14 cellular contexts compared by ENCODE assay signal in genomic region chr10:27256790-27257189, GRCh38.
"Had no signal": no experiment of that assay in that cellular context is flagged by ENCODE, and none has a peak within 500 bp of the region (broad histone marks: within the 10 kb centered on the region; RNA-seq: fewer than 3 reads in every experiment).

No MANE protein-coding gene starts in this region.

- ATAC-seq: gastroesophageal sphincter; stimulated activated naive B cell treated with anti-CD40 and anti-IgM and Interleukin-4, amounts not matched to agents 10 μg/mL and 1 μg/mL and 100 μg/mL, for 72 hours had no signal

- H3K27me3 ChIP-seq: vagina had no signal

- H3K9me3 ChIP-seq: gastroesophageal sphincter, neutrophil, transverse colon, vagina had no signal

- H3K36me3 ChIP-seq: cardiac muscle cell, gastroesophageal sphincter, neutrophil, transverse colon, vagina had no signal

- H3K27ac Mint-ChIP-seq: stimulated activated naive B cell treated with anti-CD40 and anti-IgM and Interleukin-4, amounts not matched to agents 10 μg/mL and 1 μg/mL and 100 μg/mL, for 72 hours had no signal

- H3K27ac ChIP-seq: cardiac muscle cell, gastroesophageal sphincter, parathyroid adenoma, transverse colon, vagina had no signal

- DNase-seq: activated CD4-positive, alpha-beta T cell treated with anti-CD3 and anti-CD28 coated beads, Interleukin-2, amount 50 U/mL, for 4 hours; activated CD8-positive, alpha-beta memory T cell treated with anti-CD3 and anti-CD28 coated beads, Interleukin-2, amount 50 U/mL, for 48 hours; activated naive CD4-positive, alpha-beta T cell; islet precursor cell; midbrain; stimulated activated CD4-positive, alpha-beta T cell treated with anti-CD3 and anti-CD28 coated beads, Interleukin-2, amount 100 ng/mL, for 48 hours; stimulated activated naive B cell treated with anti-CD40 and anti-IgM and Interleukin-4, amounts not matched to agents 10 μg/mL and 1 μg/mL and 100 μg/mL, for 72 hours had no signal

- H2AFZ ChIP-seq: parathyroid adenoma had no signal

- H3K4me3 ChIP-seq: cardiac muscle cell, gastroesophageal sphincter, lung, transverse colon, vagina had no signal

- H3K4me3 Mint-ChIP-seq: stimulated activated naive B cell treated with anti-CD40 and anti-IgM and Interleukin-4, amounts not matched to agents 10 μg/mL and 1 μg/mL and 100 μg/mL, for 72 hours had no signal

- H3K79me2 ChIP-seq: parathyroid adenoma had no signal
